In genomic region chr7:140922741-140923345, GRCh38 we compare ENCODE assay signal across 10 cellular contexts. TPM values are rescaled to one million over a fixed set of nuclear protein-coding genes. Genes with fewer than 3 reads are reported as not detected.
DNase-seq lines count a peak whose midpoint lies in the region; ATAC-seq and TF ChIP-seq lines count a peak whose summit lies in the region.
"Had no signal": no experiment of that assay in that cellular context is flagged by ENCODE, and none has a peak within 500 bp of the region (broad histone marks: within the 10 kb centered on the region; RNA-seq: fewer than 3 reads in every experiment).

No MANE protein-coding gene starts in this region.

- H3K4me3 ChIP-seq in left ventricle myocardium inferior (peak overlapping the region; percentile 96), SK-N-MC (peak overlapping the region; percentile 85), iPS-20b (ENCODE audit: low read length) (peak overlapping the region; percentile 92)

- H3K4me1 Mint-ChIP-seq in T-helper 2 cell treated with Interferon-gamma antibody and Interleukin-4, amounts not matched to agents 5 μg/mL and 100 μg/mL, for 36 hours (ENCODE audit: low read depth) = peaks cover 9% of the 10 kb centered on the region

- H3K4me1 ChIP-seq in left ventricle myocardium inferior (peaks cover 59% of the 10 kb centered on the region), iPS-20b (ENCODE audit: insufficient read depth, low read length) (peaks cover 5% of the 10 kb centered on the region)

- H3K9ac ChIP-seq in SK-N-MC (ENCODE audit: insufficient read length) (peak overlapping the region; percentile 4), iPS-20b (ENCODE audit: low read depth, low read length) (no peak overlapping the region; the same call in 1 of the 2 replicates)

- intact Hi-C loops in left ventricle myocardium inferior (cut with micrococcal nuclease) (no loop called here), cardiac septum (cut with DNase I) (loop anchor here (10.0 kb wide), 3 partner anchors 48 to 228 kb away; partner anchors contain the start of gene NDUFB2)

- no peaks in the 10 kb centered on the region for H3K9me3 Mint-ChIP-seq in T-helper 2 cell treated with Interferon-gamma antibody and Interleukin-4, amounts not matched to agents 5 μg/mL and 100 μg/mL, for 36 hours
- H3K9me3 Mint-ChIP-seq: CD4-positive, alpha-beta T cell had no signal

- H3K36me3 Mint-ChIP-seq in T-helper 2 cell treated with Interferon-gamma antibody and Interleukin-4, amounts not matched to agents 5 μg/mL and 100 μg/mL, for 36 hours (ENCODE audit: low read depth) = peaks cover under 1% of the 10 kb centered on the region

- peaks cover 4% of the 10 kb centered on the region for H3K9me3 ChIP-seq in left ventricle myocardium inferior (replicated peaks)
- H3K9me3 ChIP-seq in SK-N-MC (ENCODE audit: low read depth, low read length) = 0 out of 2 replicates have a peak, but pooled peaks cover 3% of the 10 kb centered on the region
- peaks cover 4% of the 10 kb centered on the region for H3K9me3 ChIP-seq in iPS-20b (ENCODE audit: insufficient read depth, low read depth, low read length)

- ATAC-seq in GM18867 (IDR thresholded peaks at IDR 0.05; ENCODE audit: unreplicated experiment) = no peak
- no peak for ATAC-seq in HG02981 (IDR thresholded peaks at IDR 0.05; ENCODE audit: unreplicated experiment)
- ATAC-seq: T-helper 17 cell had no signal

- no peaks in the 10 kb centered on the region for H3K27me3 Mint-ChIP-seq in T-helper 2 cell treated with Interferon-gamma antibody and Interleukin-4, amounts not matched to agents 5 μg/mL and 100 μg/mL, for 36 hours (ENCODE audit: low read depth)
- H3K27me3 Mint-ChIP-seq: T-helper 17 cell had no signal

- H3K27me3 ChIP-seq in left ventricle myocardium inferior (ENCODE audit: low read depth) (no peaks in the 10 kb centered on the region), iPS-20b (ENCODE audit: insufficient read depth, low read length) (peaks cover 3% of the 10 kb centered on the region; the same call in 1 of the 2 replicates)

- H3K36me3 ChIP-seq in left ventricle myocardium inferior (no peaks in the 10 kb centered on the region), SK-N-MC (ENCODE audit: insufficient read depth, low read length) (no peaks in the 10 kb centered on the region), iPS-20b (ENCODE audit: insufficient read depth, low read depth, low read length) (no peaks in the 10 kb centered on the region)

- TF ChIP-seq CTCF in left ventricle myocardium inferior (IDR thresholded peaks at IDR 0.05; ENCODE audit: borderline replicate concordance) = no peak

- H3K4me3 Mint-ChIP-seq in T-helper 2 cell treated with Interferon-gamma antibody and Interleukin-4, amounts not matched to agents 5 μg/mL and 100 μg/mL, for 36 hours = no peak overlapping the region
- H3K4me3 Mint-ChIP-seq: CD4-positive, alpha-beta T cell; T-helper 17 cell had no signal

- no peak overlapping the region for H3K27ac Mint-ChIP-seq in T-helper 2 cell treated with Interferon-gamma antibody and Interleukin-4, amounts not matched to agents 5 μg/mL and 100 μg/mL, for 36 hours
- H3K27ac Mint-ChIP-seq: CD4-positive, alpha-beta T cell; T-helper 17 cell had no signal

- peak overlapping the region; percentile 98 for H3K27ac ChIP-seq in left ventricle myocardium inferior (replicated peaks)
- H3K27ac ChIP-seq in SK-N-MC = no peak overlapping the region; the same call in 1 of the 2 replicates
- H3K27ac ChIP-seq in iPS-20b (ENCODE audit: low read length) = no peak overlapping the region

- DNase-seq in left ventricle myocardium inferior (no peak), cardiac septum (ENCODE audit: low spot score) (no peak), SK-N-MC (ENCODE audit: low read depth, low spot score) (no peak), NCI-H1930 (lab: John Stamatoyannopoulos, UW) (no peak)
- DNase-seq in T-helper 2 cell treated with Interferon-gamma antibody and Interleukin-4, amounts not matched to agents 5 μg/mL and 100 μg/mL, for 36 hours (ENCODE audit: low spot score) = no peak
- DNase-seq: CD4-positive, alpha-beta T cell; T-helper 17 cell had no signal

RNA-seq across cellular contexts. Expression of gene BRAF, which starts 1.9 kb away (rescaled TPM):
- 18.8 TPM for total RNA-seq in left ventricle myocardium inferior
- total RNA-seq in cardiac septum = 35.0 TPM
